Comparison of ENCODE assay signal across 23 cellular contexts in genomic region chr17:65868881-65869280, GRCh38.
DNase-seq lines count a peak whose midpoint lies in the region; ATAC-seq, FAIRE-seq and TF ChIP-seq lines count a peak whose summit lies in the region.
"Had no signal": no experiment of that assay in that cellular context is flagged by ENCODE, and none has a peak within 500 bp of the region (broad histone marks: within the 10 kb centered on the region; RNA-seq: fewer than 3 reads in every experiment).

No MANE protein-coding gene starts in this region.

- H3K27me3 ChIP-seq in IMR-90 (ENCODE audit: control insufficient read depth, insufficient read depth, low read length) (no peaks in the 10 kb centered on the region), H1 (replicated peaks in 1 of 4; ENCODE audit: control insufficient read depth in 3 of 4, extremely low read depth in 1 of 4, insufficient read depth in 3 of 4, low read length in 3 of 4) (no peaks in the 10 kb centered on the region)
- H3K27me3 ChIP-seq: BLaER1 had no signal

- 0 out of 2 replicates have a peak, but pooled peaks cover 3% of the 10 kb centered on the region for H3K9me1 ChIP-seq in IMR-90 (ENCODE audit: insufficient read depth, low read length)

- H2AK9ac ChIP-seq in IMR-90 (replicated peaks; ENCODE audit: low read depth, low read length, poor library complexity) = no peak overlapping the region

- H2BK20ac ChIP-seq in IMR-90 (ENCODE audit: low read depth, low read length) (no peak overlapping the region), H1 (ENCODE audit: low read length) (no peak overlapping the region)

- no peak overlapping the region for H3K4me2 ChIP-seq in A549
- no peak overlapping the region for H3K4me2 ChIP-seq in IMR-90 (ENCODE audit: low read depth, low read length)
- no peak overlapping the region for H3K4me2 ChIP-seq in H1 (ENCODE audit: insufficient read depth in 1 of 2, low read depth in 2 of 2, low read length in 2 of 2)
- H3K4me2 ChIP-seq: BLaER1 had no signal

- FAIRE-seq in A549 (lab: Jason Lieb, UNC) (no peak), H1 (lab: Jason Lieb, UNC) (no peak)
- FAIRE-seq: A204.1, D721Med, G401.6, GM12891, GM19239 had no signal

- no TSS peak for BruUV-seq in IMR-90 (replicated peaks; lab: Mats Ljungman, UMichigan)

- H2BK120ac ChIP-seq in IMR-90 (ENCODE audit: low read depth, low read length) (no peak overlapping the region), H1 (replicated peaks; ENCODE audit: low read depth, low read length) (no peak overlapping the region)

- H3K14ac ChIP-seq in IMR-90 (replicated peaks; ENCODE audit: low read depth, low read length) = no peak overlapping the region
- H3K14ac ChIP-seq in H1 (ENCODE audit: insufficient read length) = no peak overlapping the region

- H3K18ac ChIP-seq in IMR-90 (ENCODE audit: low read depth, low read length) (no peak overlapping the region), H1 (ENCODE audit: extremely low read depth, low read length) (no peak overlapping the region)

- DNase-seq in A549 (ENCODE audit: low read depth in 1 of 2, low spot score in 1 of 2) = no peak
- no peak for DNase-seq in IMR-90
- DNase-seq in RPMI8226 = peak; percentile 13
- no peak for DNase-seq in H1 (ENCODE audit: low read depth in 1 of 2, low spot score in 2 of 2)
- DNase-seq in cortex of kidney (lab: John Stamatoyannopoulos, UW) = no peak
- no peak for DNase-seq in germinal center (ENCODE audit: low spot score)
- DNase-seq: 8988T; BE2C; C1 segment of cervical spinal cord; CD4-positive, alpha-beta memory T cell; CD4-positive, CD25-positive, alpha-beta regulatory T cell; CD8-positive, alpha-beta memory T cell; COR-L47; DMS79 treated with DMSO at 0.1 percent for 48 hours; GF-D8 had no signal

- H3K23ac ChIP-seq in IMR-90 (ENCODE audit: low read depth, low read length) (no peak overlapping the region), H1 (ENCODE audit: insufficient read length) (no peak overlapping the region)

- H4K20me1 ChIP-seq in IMR-90 (ENCODE audit: insufficient read depth, low read length) (no peaks in the 10 kb centered on the region), H1 (replicated peaks in 1 of 2; ENCODE audit: control insufficient read depth in 1 of 2, insufficient read depth in 2 of 2, low read length in 2 of 2) (no peaks in the 10 kb centered on the region)
- H4K20me1 ChIP-seq: BLaER1 had no signal

- H2BK15ac ChIP-seq in IMR-90 (ENCODE audit: low read depth, low read length) (no peak overlapping the region), H1 (ENCODE audit: low read length) (no peak overlapping the region)

- H3K27ac ChIP-seq in A549 (no peak overlapping the region), IMR-90 (ENCODE audit: insufficient read depth, low read length) (no peak overlapping the region), H1 (ENCODE audit: low read depth, low read length) (no peak overlapping the region)
- H3K27ac ChIP-seq: BLaER1 had no signal

- in situ Hi-C loops in IMR-90 (cut with MboI; ENCODE audit: low sequenced_read_pairs) = no loop called here

- H3K4me1 ChIP-seq in A549 (no peaks in the 10 kb centered on the region), IMR-90 (ENCODE audit: control insufficient read depth, insufficient read depth, low read length) (no peaks in the 10 kb centered on the region), H1 (replicated peaks in 1 of 4; ENCODE audit: control insufficient read depth in 3 of 4, insufficient read depth in 4 of 4, low read length in 3 of 4) (no peaks in the 10 kb centered on the region)
- H3K4me1 ChIP-seq: BE2C, BLaER1 had no signal

- no peak overlapping the region for H3K4me3 ChIP-seq in A549
- no peak overlapping the region for H3K4me3 ChIP-seq in IMR-90 (ENCODE audit: insufficient read depth, low read depth, low read length)
- no peak overlapping the region for H3K4me3 ChIP-seq in H1 (ENCODE audit: extremely low read depth in 1 of 4, insufficient read depth in 2 of 4, low read depth in 3 of 4, low read length in 4 of 4)
- H3K4me3 ChIP-seq: BLaER1 had no signal

- POLR2A ChIA-PET in A549 (lab: Yijun Ruan, JAX) = no interaction called here
- POLR2A ChIA-PET in IMR-90 (lab: Charles Lee; ENCODE audit: unreplicated experiment) = interaction anchor here (0.6 kb wide), 1 partner anchor 627 kb away, joined by 14 read pairs; no protein-coding TSS in a partner anchor
- POLR2A ChIA-PET in H1 (lab: Charles Lee; ENCODE audit: partially characterized antibody) = no interaction called here

- TF ChIP-seq CTCF in A549 (IDR thresholded peaks at IDR 0.05) = no peak
- no peak for TF ChIP-seq CTCF in IMR-90 (conservative IDR thresholded peaks at IDR 0.05; ENCODE audit: low read depth, low read length)
- no peak for TF ChIP-seq CTCF in H1 (IDR thresholded peaks at IDR 0.05; ENCODE audit: control extremely low read depth in 1 of 3, insufficient read depth in 1 of 3, low read depth in 1 of 3, low read length in 3 of 3)

- H4K91ac ChIP-seq in IMR-90 (ENCODE audit: insufficient read depth, low read depth, low read length) (no peak overlapping the region), H1 (replicated peaks; ENCODE audit: insufficient read length, low read length) (no peak overlapping the region)

- H3K79me2 ChIP-seq in H1 (ENCODE audit: control insufficient read depth in 1 of 2, insufficient read depth in 2 of 2, low read length in 2 of 2) = no peaks in the 10 kb centered on the region

- H2AK5ac ChIP-seq in IMR-90 (ENCODE audit: low read depth, low read length) = no peak overlapping the region
- no peak overlapping the region for H2AK5ac ChIP-seq in H1 (ENCODE audit: low read depth, low read length)

- H3K9me3 ChIP-seq in A549 = no peaks in the 10 kb centered on the region
- H3K9me3 ChIP-seq in IMR-90 (ENCODE audit: control insufficient read depth, insufficient read depth, low read length) = no peaks in the 10 kb centered on the region
- peaks cover 0 to 18% of the 10 kb centered on the region in 2 experiments; a peak in 2 of 4 replicates for H3K9me3 ChIP-seq in H1 (ENCODE audit: insufficient read depth in 2 of 2, low read depth in 1 of 2, low read length in 1 of 2)
- H3K9me3 ChIP-seq: BE2C had no signal

- H3K79me1 ChIP-seq in IMR-90 (ENCODE audit: low read depth in 1 of 2, low read length in 2 of 2) = no peaks in the 10 kb centered on the region
- no peaks in the 10 kb centered on the region for H3K79me1 ChIP-seq in H1 (ENCODE audit: low read depth, low read length)

- H2BK5ac ChIP-seq in IMR-90 (ENCODE audit: low read depth, low read length, poor library complexity, severe bottlenecking) (no peak overlapping the region), H1 (ENCODE audit: low read depth, low read length) (no peak overlapping the region)

- TF ChIP-seq POLR2A in A549 (IDR thresholded peaks at IDR 0.05; ENCODE audit: low read length) (no peak), IMR-90 (IDR thresholded peaks at IDR 0.05; ENCODE audit: low read depth, low read length) (no peak), H1 (IDR thresholded peaks at IDR 0.05; ENCODE audit: control extremely low read depth in 1 of 2, low read depth in 2 of 2, low read length in 2 of 2) (no peak)

- H4K5ac ChIP-seq in IMR-90 (ENCODE audit: low read depth, low read length) = no peak overlapping the region
- H4K5ac ChIP-seq in H1 (ENCODE audit: insufficient read length, low read depth, low read length) = no peak overlapping the region

- no peak overlapping the region for H2BK12ac ChIP-seq in H1 (ENCODE audit: low read depth, low read length)

- no peak overlapping the region for H2AFZ ChIP-seq in IMR-90 (replicated peaks; ENCODE audit: low read length, poor library complexity)
- H2AFZ ChIP-seq in H1 (ENCODE audit: low read length) = no peak overlapping the region

- CTCF ChIA-PET in A549 (lab: Yijun Ruan, JAX) (no interaction called here), IMR-90 (lab: Yijun Ruan, JAX) (no interaction called here), H1 (lab: Charles Lee; ENCODE audit: partially characterized antibody) (interaction anchor here (0.6 kb wide), 1 partner anchor 1129 kb away, joined by 3 read pairs; no protein-coding TSS in a partner anchor)

- no peaks in the 10 kb centered on the region for H3K23me2 ChIP-seq in H1 (ENCODE audit: low read depth, low read length)

- H4K8ac ChIP-seq in IMR-90 (ENCODE audit: low read depth in 2 of 2, low read length in 2 of 2) (no peak overlapping the region), H1 (ENCODE audit: extremely low read depth, insufficient read depth, low read length) (no peak overlapping the region)

- TF ChIP-seq RAD21 in A549 (conservative IDR thresholded peaks at IDR 0.05 in 1 of 2, IDR thresholded peaks at IDR 0.05 in 1 of 2) (no peak), IMR-90 (IDR thresholded peaks at IDR 0.05; ENCODE audit: low read length) (no peak), H1 (IDR thresholded peaks at IDR 0.05 in 1 of 2, conservative IDR thresholded peaks at IDR 0.05 in 1 of 2; ENCODE audit: low read depth in 2 of 2, low read length in 2 of 2) (no peak)

- dilution Hi-C loops in IMR-90 (cut with HindIII; ENCODE audit: low sequenced_read_pairs, unreplicated experiment) = no loop called here

- H3K9ac ChIP-seq in IMR-90 (ENCODE audit: low read depth, low read length) (no peak overlapping the region), H1 (replicated peaks in 1 of 4; ENCODE audit: extremely low read depth in 1 of 4, low read depth in 3 of 4, low read length in 3 of 4) (no peak overlapping the region)
- H3K9ac ChIP-seq: BLaER1 had no signal

- H3K56ac ChIP-seq in IMR-90 (ENCODE audit: extremely low read depth, insufficient read depth, low read length) (no peak overlapping the region), H1 (replicated peaks; ENCODE audit: insufficient read length, low read depth, low read length) (no peak overlapping the region)

- 73% methylated on average over 3 of the region's 3 CpGs for WGBS in A549 (ENCODE audit: missing lambda C conversion rate)
- WGBS in IMR-90 (ENCODE audit: extremely low coverage in 2 of 2, insufficient read length in 1 of 2), 2 experiments = no CpG with 5 or more reads among the region's 3 CpGs
- 82% methylated on average over 3 of the region's 3 CpGs; no CpG with 5 or more reads in 1 of the 2 experiments for WGBS in H1 (ENCODE audit: extremely low coverage in 1 of 2, insufficient coverage in 1 of 2, insufficient read length in 1 of 2, insufficient replicate concordance in 2 of 2, low coverage in 1 of 2, low lambda C conversion rate in 2 of 2, missing lambda C conversion rate in 1 of 2), 2 experiments

- no peaks in the 10 kb centered on the region for H3K36me3 ChIP-seq in IMR-90 (ENCODE audit: control insufficient read depth, insufficient read depth, low read length)
- no peaks in the 10 kb centered on the region for H3K36me3 ChIP-seq in H1 (ENCODE audit: control insufficient read depth in 2 of 4, insufficient read depth in 4 of 4, low read length in 3 of 4)
- H3K36me3 ChIP-seq: BE2C had no signal

- H3K4ac ChIP-seq in IMR-90 (ENCODE audit: low read depth, low read length) = no peak overlapping the region
- H3K4ac ChIP-seq in H1 (replicated peaks; ENCODE audit: insufficient read length, low read depth, low read length) = no peak overlapping the region

- intact Hi-C loops in IMR-90 (cut with micrococcal nuclease) = no loop called here

- no peak for ATAC-seq in A549
- ATAC-seq in IMR-90 (ENCODE audit: low read depth) = no peak
- no peak for ATAC-seq in HG03354 (IDR thresholded peaks at IDR 0.05; ENCODE audit: poor library complexity, severe bottlenecking, unreplicated experiment)
- no peak for ATAC-seq in esophagus mucosa

- TF ChIP-seq EP300 in A549 (IDR thresholded peaks at IDR 0.05) = no peak
- no peak for TF ChIP-seq EP300 in H1 (IDR thresholded peaks at IDR 0.05; ENCODE audit: borderline replicate concordance in 1 of 2, low read depth in 2 of 2, low read length in 2 of 2)

Comparison
In these comparisons a context has a peak if more than half of its experiments do, and no peak if none do; other contexts are left out.
1. Of the 18 proteins assayed by ChIP-seq in both H1 and A549: peak only in H1: none; only in A549: none; in both: MAFK; in neither: 17.